1 cellular context compared by ENCODE assay signal in the genomic region with DNA sequence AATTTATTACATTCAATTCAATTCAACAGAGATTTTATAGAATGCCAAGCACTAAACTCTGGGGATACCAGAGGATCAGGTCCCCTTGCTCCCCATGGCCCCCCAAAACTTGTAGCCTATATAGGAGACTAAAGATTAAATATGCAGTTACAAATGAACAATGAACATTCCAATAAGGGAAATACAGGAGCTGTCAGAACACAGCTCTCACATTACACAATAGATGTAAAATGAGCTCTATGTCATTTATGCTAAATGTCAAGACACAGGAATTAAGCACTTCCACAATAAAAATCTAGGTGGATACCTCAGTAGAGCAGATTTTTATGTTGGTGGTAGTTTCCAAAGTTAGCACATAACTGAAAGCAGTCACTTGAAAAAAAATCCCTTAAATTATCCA.
TF ChIP-seq lines count a peak whose summit lies in the region.

No MANE protein-coding gene starts in this region.

TF ChIP-seq in K562, 482 proteins besides CTCF, POLR2A, EP300 and RAD21 (continued from another document):
- TF ChIP-seq SREBF1 (IDR thresholded peaks at IDR 0.05; ENCODE audit: borderline replicate concordance, low read depth, low read length) = no peak
- TF ChIP-seq CEBPB (tag; IDR thresholded peaks at IDR 0.05) = peak; percentile 51; the same call in 1 of the 2 replicates
- no peak for TF ChIP-seq CEBPG (CRISPR knock-in tag; IDR thresholded peaks at IDR 0.05)
- 0 out of 4 replicates have a peak, but pooled peaks of 1 of the 2 experiments have one; percentile 23 for TF ChIP-seq CEBPG (tag; conservative IDR thresholded peaks at IDR 0.05 in 1 of 2, IDR thresholded peaks at IDR 0.05 in 1 of 2)
- TF ChIP-seq CHD2 (IDR thresholded peaks at IDR 0.05; ENCODE audit: low read depth, low read length) = no peak
- no peak for TF ChIP-seq SMARCA4 (IDR thresholded peaks at IDR 0.05)
- TF ChIP-seq SRSF3 (IDR thresholded peaks at IDR 0.05; ENCODE audit: insufficient read depth, low read length) = no peak
- TF ChIP-seq SMAD1 (IDR thresholded peaks at IDR 0.05; ENCODE audit: low read depth, low read length, partially characterized antibody) = no peak
- no peak for TF ChIP-seq SMAD2 (IDR thresholded peaks at IDR 0.05; ENCODE audit: low read depth, low read length)
- TF ChIP-seq BHLHE40 (IDR thresholded peaks at IDR 0.05; ENCODE audit: low read length) = no peak
